12 cellular contexts compared by ENCODE assay signal in the genomic region with DNA sequence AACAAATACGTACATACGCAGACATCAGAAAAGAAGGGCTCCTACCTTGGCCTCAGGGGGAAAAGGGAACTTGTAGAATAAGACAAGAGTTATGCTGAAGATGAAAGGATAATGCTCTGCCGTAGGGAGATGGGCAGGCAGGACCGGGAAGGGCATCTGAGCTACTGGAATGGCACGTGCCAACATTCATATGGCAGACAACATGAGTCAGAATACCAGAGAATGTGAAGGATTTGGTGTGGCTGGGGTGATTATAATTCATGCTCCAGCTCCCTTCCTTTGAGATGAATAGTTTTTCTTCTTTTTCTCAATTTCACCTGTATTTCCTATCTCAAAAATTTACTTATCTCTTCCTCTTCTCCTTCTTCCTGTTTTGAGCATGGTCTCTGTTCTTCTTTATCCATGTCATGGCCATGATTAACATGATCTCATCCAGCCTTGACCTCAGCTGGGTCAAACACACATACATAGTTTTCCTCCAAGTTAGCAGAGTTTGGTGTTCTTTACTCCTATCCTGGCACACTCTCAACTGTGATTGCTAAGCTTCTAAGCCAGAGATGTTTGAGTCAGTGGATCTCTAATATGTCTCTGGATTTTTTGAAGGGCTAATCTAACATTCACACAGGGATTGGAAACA.
DNase-seq lines count a peak whose midpoint lies in the region; ATAC-seq and TF ChIP-seq lines count a peak whose summit lies in the region.
"Had no signal": no experiment of that assay in that cellular context is flagged by ENCODE, and none has a peak within 500 bp of the region (broad histone marks: within the 10 kb centered on the region; RNA-seq: fewer than 3 reads in every experiment).

No MANE protein-coding gene starts in this region.

- peak overlapping the region; percentile 88 for H3K27ac Mint-ChIP-seq in activated B cell treated with CpG ODN at 0.5 μM for 24 hours
- no peak overlapping the region for H3K27ac Mint-ChIP-seq in nephron progenitor cell
- H3K27ac Mint-ChIP-seq: endodermal cell had no signal

- peak overlapping the region; percentile 32 for H3K4me3 Mint-ChIP-seq in activated B cell treated with CpG ODN at 0.5 μM for 24 hours
- H3K4me3 Mint-ChIP-seq in nephron progenitor cell = no peak overlapping the region
- H3K4me3 Mint-ChIP-seq: endodermal cell had no signal

- CTCF ChIA-PET in activated B cell treated with CpG ODN at 0.5 μM for 24 hours (lab: Charles Lee) = interaction anchor here (0.6 to 0.9 kb wide), 3 partner anchors 8 to 18 kb away, joined by 3 to 4 read pairs (median 4); no protein-coding TSS in a partner anchor

- H3K36me3 Mint-ChIP-seq in activated B cell treated with CpG ODN at 0.5 μM for 24 hours (ENCODE audit: low read depth) = peaks cover 63% of the 10 kb centered on the region
- H3K36me3 Mint-ChIP-seq in nephron progenitor cell (ENCODE audit: low read depth) = peaks cover 5% of the 10 kb centered on the region

- H3K4me1 Mint-ChIP-seq in activated B cell treated with CpG ODN at 0.5 μM for 24 hours (peaks cover 98% of the 10 kb centered on the region), nephron progenitor cell (peaks cover 39% of the 10 kb centered on the region)

- H3K27me3 Mint-ChIP-seq in activated B cell treated with CpG ODN at 0.5 μM for 24 hours (no peaks in the 10 kb centered on the region), nephron progenitor cell (ENCODE audit: low read depth, poor library complexity) (peaks cover 7% of the 10 kb centered on the region)

- H3K9me3 Mint-ChIP-seq in activated B cell treated with CpG ODN at 0.5 μM for 24 hours = no peaks in the 10 kb centered on the region
- no peaks in the 10 kb centered on the region for H3K9me3 Mint-ChIP-seq in nephron progenitor cell
- H3K9me3 Mint-ChIP-seq: endodermal cell had no signal

- TF ChIP-seq CTCF in activated B cell treated with CpG ODN at 0.5 μM for 24 hours (IDR thresholded peaks at IDR 0.05) (no peak), fibroblast of pulmonary artery (IDR thresholded peaks at IDR 0.05; ENCODE audit: low read length, missing control alignments) (no peak), nephron progenitor cell (IDR thresholded peaks at IDR 0.05) (no peak)

- intact Hi-C loops in activated B cell treated with CpG ODN at 0.5 μM for 24 hours (cut with micrococcal nuclease) = no loop called here

- DNase-seq in GM03348 (ENCODE audit: low spot score) (peak; percentile 21), activated B cell treated with CpG ODN at 0.5 μM for 24 hours (no peak), fibroblast of pulmonary artery (ENCODE audit: low read depth) (peak; percentile 42), skeletal muscle cell (ENCODE audit: low read depth) (peak; percentile 67), superior temporal gyrus (ENCODE audit: extremely low spot score) (no peak), nephron progenitor cell (no peak)
- DNase-seq: endodermal cell, NCI-H187 treated with DMSO at 0.1 percent for 48 hours, retina, substantia nigra had no signal

- H3K4me3 ChIP-seq in fibroblast of pulmonary artery (replicated peaks; ENCODE audit: low read depth, low read length) (no peak overlapping the region), skeletal muscle cell (ENCODE audit: low read depth, low read length) (no peak overlapping the region)
- H3K4me3 ChIP-seq: K562 had no signal

- POLR2A ChIA-PET in activated B cell treated with CpG ODN at 0.5 μM for 24 hours (lab: Charles Lee) = interaction anchor here (0.7 to 34.8 kb wide), 6 partner anchors 7 to 313 kb away, joined by 3 to 785 read pairs (median 171); no protein-coding TSS in a partner anchor

- ATAC-seq in activated B cell treated with CpG ODN at 0.5 μM for 24 hours (ENCODE audit: low read depth) (no peak), GM18870 (IDR thresholded peaks at IDR 0.05; ENCODE audit: unreplicated experiment) (no peak)
- ATAC-seq: K562 had no signal

Comparison
In these comparisons a context has a peak if more than half of its experiments do, and no peak if none do; other contexts are left out.
1. DNase-seq: peak in GM03348 (single experiment), fibroblast of pulmonary artery (single experiment) and skeletal muscle cell (single experiment); none in activated B cell treated with CpG ODN at 0.5 μM for 24 hours (single experiment), superior temporal gyrus (single experiment) and nephron progenitor cell (single experiment).